ENCODE assay signal across 29 cellular contexts in genomic region chr3:53164911-53165310, GRCh38. TPM values are rescaled to one million over a fixed set of nuclear protein-coding genes. Genes with fewer than 3 reads are reported as not detected.
DNase-seq lines count a peak whose midpoint lies in the region; ATAC-seq, FAIRE-seq and TF ChIP-seq lines count a peak whose summit lies in the region.
"Had no signal": no experiment of that assay in that cellular context is flagged by ENCODE, and none has a peak within 500 bp of the region (broad histone marks: within the 10 kb centered on the region; RNA-seq: fewer than 3 reads in every experiment).

No MANE protein-coding gene starts in this region.

- no peak overlapping the region for H2BK12ac ChIP-seq in mesenchymal stem cell (ENCODE audit: low read length in 2 of 2)

- no peak overlapping the region for H3K4ac ChIP-seq in mesenchymal stem cell (ENCODE audit: low read depth in 1 of 2, low read length in 2 of 2)

- H3K4me1 ChIP-seq in GM12878 (ENCODE audit: control insufficient read depth, insufficient read depth, low read length) (peaks cover 71% of the 10 kb centered on the region), mesenchymal stem cell (ENCODE audit: control insufficient read depth, insufficient read depth, low read depth, low read length) (peaks cover 43% of the 10 kb centered on the region), kidney (ENCODE audit: control insufficient read depth in 1 of 2, insufficient read depth in 1 of 2, low read depth in 1 of 2, low read length in 2 of 2) (peaks cover 35 to 53% of the 10 kb centered on the region in 2 donors)

- H2AK5ac ChIP-seq in mesenchymal stem cell (ENCODE audit: low read length, severe bottlenecking) = no peak overlapping the region

- POLR2A ChIA-PET in GM12878 (lab: Charles Lee) = interaction anchor here (0.7 to 2.0 kb wide), 6 partner anchors 9 to 22 kb away, joined by 3 to 13 read pairs (median 3); no protein-coding TSS in a partner anchor

- TF ChIP-seq EP300 in GM12878 (IDR thresholded peaks at IDR 0.05; ENCODE audit: borderline replicate concordance in 1 of 2, control insufficient read depth in 1 of 2, low read depth in 2 of 2, low read length in 2 of 2) = no peak

- H3K9ac ChIP-seq in GM12878 (ENCODE audit: control insufficient read depth, insufficient read depth, low read length) (no peak overlapping the region), mesenchymal stem cell (ENCODE audit: low read length) (no peak overlapping the region), kidney (ENCODE audit: low read length in 2 of 2) (no peak overlapping the region)

- H3K36me3 ChIP-seq in GM12878 (ENCODE audit: control insufficient read depth in 2 of 2, insufficient read depth in 2 of 2, low read length in 1 of 2) = peaks cover 6 to 8% of the 10 kb centered on the region in 2 experiments
- H3K36me3 ChIP-seq in mesenchymal stem cell (ENCODE audit: control insufficient read depth in 1 of 2, insufficient read depth in 2 of 2, low read depth in 1 of 2, low read length in 2 of 2) = peaks cover 0 to 19% of the 10 kb centered on the region in 2 experiments
- peaks cover 0 to 3% of the 10 kb centered on the region in 2 donors for H3K36me3 ChIP-seq in kidney (ENCODE audit: control insufficient read depth in 1 of 2, insufficient read depth in 2 of 2, low read length in 2 of 2)
- H3K36me3 ChIP-seq: sigmoid colon, tibial nerve had no signal

- no peaks in the 10 kb centered on the region for H3K27me3 ChIP-seq in GM12878 (replicated peaks in 1 of 2; ENCODE audit: control insufficient read depth in 2 of 2, insufficient read depth in 2 of 2, low read length in 1 of 2)
- no peaks in the 10 kb centered on the region for H3K27me3 ChIP-seq in mesenchymal stem cell (ENCODE audit: control insufficient read depth in 1 of 2, insufficient read depth in 1 of 2, low read length in 2 of 2)
- H3K27me3 ChIP-seq: esophagus muscularis mucosa, sigmoid colon, tibial nerve had no signal

- no peaks in the 10 kb centered on the region for H3K9me3 Mint-ChIP-seq in activated T-cell treated with anti-CD3 and anti-CD28 coated beads, Interleukin-2, amount 50 U/mL, for 24 hours
- no peaks in the 10 kb centered on the region for H3K9me3 Mint-ChIP-seq in type B pancreatic cell
- H3K9me3 Mint-ChIP-seq: IgD-negative memory B cell; mesothelial cell of epicardium; natural killer cell treated with Interleukin-12 subunit alpha and Interleukin-12 subunit beta and Interleukin-15 and Interleukin-18, amount 100 ng/mL, for 72 hours; stimulated activated effector memory CD8-positive, alpha-beta T cell treated with anti-CD3 and anti-CD28 coated beads, Interleukin-12 subunit alpha, Interleukin-12 subunit beta, amount 100 ng/mL, for 72 hours; T-helper 1 cell treated with Interleukin-12 subunit alpha and Interleukin-12 subunit beta and Interleukin-4 antibody, amounts not matched to agents 30 μg/mL and 1 μg/mL, for 36 hours had no signal

- CTCF ChIA-PET in GM12878 (lab: Yijun Ruan, JAX) = interaction anchor here (0.6 to 11.6 kb wide), 6 partner anchors 26 to 344 kb away, joined by 3 to 125 read pairs (median 4); no protein-coding TSS in a partner anchor

- TF ChIP-seq RAD21 in GM12878 (IDR thresholded peaks at IDR 0.05; ENCODE audit: insufficient read depth, low read depth, low read length) = no peak

- no peak overlapping the region for H3K4me3 Mint-ChIP-seq in activated T-cell treated with anti-CD3 and anti-CD28 coated beads, Interleukin-2, amount 50 U/mL, for 24 hours
- H3K4me3 Mint-ChIP-seq in type B pancreatic cell = no peak overlapping the region
- H3K4me3 Mint-ChIP-seq: mesothelial cell of epicardium; natural killer cell treated with Interleukin-12 subunit alpha and Interleukin-12 subunit beta and Interleukin-15 and Interleukin-18, amount 100 ng/mL, for 72 hours; stimulated activated effector memory CD8-positive, alpha-beta T cell treated with anti-CD3 and anti-CD28 coated beads, Interleukin-12 subunit alpha, Interleukin-12 subunit beta, amount 100 ng/mL, for 72 hours; T-helper 1 cell treated with Interleukin-12 subunit alpha and Interleukin-12 subunit beta and Interleukin-4 antibody, amounts not matched to agents 30 μg/mL and 1 μg/mL, for 36 hours had no signal

- H3K9me3 ChIP-seq in GM12878 (replicated peaks; ENCODE audit: control insufficient read depth, insufficient read depth, low read length) = no peaks in the 10 kb centered on the region
- no peaks in the 10 kb centered on the region for H3K9me3 ChIP-seq in mesenchymal stem cell (ENCODE audit: control insufficient read depth, low read length)
- H3K9me3 ChIP-seq in kidney (ENCODE audit: control insufficient read depth in 1 of 2, low read length in 2 of 2) = no peaks in the 10 kb centered on the region
- H3K9me3 ChIP-seq: esophagus muscularis mucosa, sigmoid colon, tibial nerve had no signal

- DNase-seq in activated T-cell treated with anti-CD3 and anti-CD28 coated beads, Interleukin-2, amount 50 U/mL, for 24 hours = no peak
- no peak for DNase-seq in activated T-cell treated with anti-CD3 and anti-CD28 coated beads, Interleukin-2, amount 50 U/mL, for 1 hour
- DNase-seq in GM12878 (ENCODE audit: low read depth, low spot score) = no peak
- no peak for DNase-seq in mesenchymal stem cell
- DNase-seq in NCI-H187 treated with DMSO at 0.1 percent for 48 hours (lab: John Stamatoyannopoulos, UW) = no peak
- no peak for DNase-seq in kidney
- no peak for DNase-seq in type B pancreatic cell (ENCODE audit: extremely low spot score, unreplicated experiment)
- DNase-seq: activated CD8-positive, alpha-beta memory T cell treated with anti-CD3 and anti-CD28 coated beads, Interleukin-2, amount 50 U/mL, for 4 hours; activated gamma-delta T cell; amniotic stem cell; C1 segment of cervical spinal cord; central memory CD4-positive, alpha-beta T cell; left cardiac atrium; NCI-H1694; NCI-H2227 treated with DMSO at 0.1 percent for 48 hours; NCI-H82; PC-3; posterior cingulate gyrus; SIG-M5; sigmoid colon had no signal

- peak overlapping the region; percentile 43 for H4K91ac ChIP-seq in mesenchymal stem cell (ENCODE audit: low read length)

- peaks cover 99% of the 10 kb centered on the region for H3K79me2 ChIP-seq in GM12878 (ENCODE audit: control insufficient read depth, insufficient read depth, low read length)

- H2AFZ ChIP-seq in GM12878 (ENCODE audit: control insufficient read depth, low read depth, low read length) (no peak overlapping the region), mesenchymal stem cell (ENCODE audit: low read depth, low read length) (no peak overlapping the region)

- H3K4me2 ChIP-seq in GM12878 (ENCODE audit: control insufficient read depth, insufficient read depth) (peak overlapping the region; percentile 31), mesenchymal stem cell (ENCODE audit: low read length, poor library complexity, severe bottlenecking) (no peak overlapping the region)

- WGBS in GM12878 (ENCODE audit: insufficient coverage, insufficient replicate concordance, low lambda C conversion rate, missing lambda C conversion rate) = 56% methylated on average over 9 of the region's 9 CpGs
- WGBS in mesenchymal stem cell = 76% methylated on average over 9 of the region's 9 CpGs

- H4K8ac ChIP-seq in mesenchymal stem cell (ENCODE audit: low read length) = no peak overlapping the region

- no peak overlapping the region for H2BK120ac ChIP-seq in mesenchymal stem cell (ENCODE audit: low read depth, low read length)

- H4K20me1 ChIP-seq in GM12878 (ENCODE audit: control insufficient read depth, insufficient read depth) = peaks cover 17% of the 10 kb centered on the region

- H3K18ac ChIP-seq in mesenchymal stem cell (ENCODE audit: low read depth in 1 of 2, low read length in 2 of 2) = no peak overlapping the region

- TF ChIP-seq POLR2A in GM12878 (IDR thresholded peaks at IDR 0.05; ENCODE audit: low read depth, low read length) = no peak

- intact Hi-C loops in GM12878 (cut with micrococcal nuclease; ENCODE audit: unreplicated experiment) = loop anchor here (5.0 kb wide), 1 partner anchor 628 kb away; the partner anchor contains the start of gene UQCC5
- intact Hi-C loops in kidney (cut with DNase I) = no loop called here

- H3K4me1 Mint-ChIP-seq in activated T-cell treated with anti-CD3 and anti-CD28 coated beads, Interleukin-2, amount 50 U/mL, for 24 hours (ENCODE audit: low read depth) = peaks cover 43% of the 10 kb centered on the region
- peaks cover 40% of the 10 kb centered on the region for H3K4me1 Mint-ChIP-seq in type B pancreatic cell (ENCODE audit: unreplicated experiment)

- H3K27me3 Mint-ChIP-seq in activated T-cell treated with anti-CD3 and anti-CD28 coated beads, Interleukin-2, amount 50 U/mL, for 24 hours = peaks cover 4% of the 10 kb centered on the region
- H3K27me3 Mint-ChIP-seq in type B pancreatic cell = peaks cover 8% of the 10 kb centered on the region
- H3K27me3 Mint-ChIP-seq: IgD-negative memory B cell; natural killer cell treated with Interleukin-12 subunit alpha and Interleukin-12 subunit beta and Interleukin-15 and Interleukin-18, amount 100 ng/mL, for 72 hours had no signal

- FAIRE-seq in GM12878 (lab: Jason Lieb, UNC) = no peak
- FAIRE-seq in kidney (lab: Jason Lieb, UNC) = no peak
- FAIRE-seq: A204.1 had no signal

- H3K79me1 ChIP-seq in mesenchymal stem cell (replicated peaks; ENCODE audit: low read length, poor library complexity, severe bottlenecking) = peaks cover 23% of the 10 kb centered on the region

- ATAC-seq in GM12878 (no peak), GM19395 (IDR thresholded peaks at IDR 0.05; ENCODE audit: unreplicated experiment) (no peak)
- ATAC-seq: left cardiac atrium; natural killer cell treated with Interleukin-12 subunit alpha and Interleukin-12 subunit beta and Interleukin-15 and Interleukin-18, amount 100 ng/mL, for 72 hours; PC-3; stimulated activated effector memory CD8-positive, alpha-beta T cell treated with anti-CD3 and anti-CD28 coated beads, Interleukin-12 subunit alpha, Interleukin-12 subunit beta, amount 100 ng/mL, for 72 hours had no signal

- no peak overlapping the region for H2BK5ac ChIP-seq in mesenchymal stem cell (ENCODE audit: low read depth, low read length, poor library complexity, severe bottlenecking)

- in situ Hi-C loops in GM12878 (cut with MboI) = no loop called here

- SMC1A ChIA-PET in GM12878 (lab: Charles Lee; ENCODE audit: uncharacterized antibody, unreplicated experiment) = interaction anchor here (0.7 to 3.2 kb wide), 7 partner anchors 16 to 51 kb away, joined by 4 to 21 read pairs (median 5); no protein-coding TSS in a partner anchor

- H3K27ac ChIP-seq in GM12878 (ENCODE audit: control insufficient read depth, insufficient read depth) = peak overlapping the region; percentile 24
- H3K27ac ChIP-seq in mesenchymal stem cell (ENCODE audit: low read length, poor library complexity, severe bottlenecking) = no peak overlapping the region
- H3K27ac ChIP-seq in kidney (ENCODE audit: low read depth in 2 of 2, low read length in 2 of 2) = no peak overlapping the region
- H3K27ac ChIP-seq: sigmoid colon had no signal

- no peak overlapping the region for H3K23ac ChIP-seq in mesenchymal stem cell (ENCODE audit: low read length in 2 of 2)

- RAD21 ChIA-PET in GM12878 (lab: Charles Lee; ENCODE audit: unreplicated experiment) = interaction anchor here (1.0 to 2.2 kb wide), 3 partner anchors 16 to 56 kb away, joined by 5 to 9 read pairs (median 6); no protein-coding TSS in a partner anchor

- H3K14ac ChIP-seq in mesenchymal stem cell (ENCODE audit: low read length in 2 of 2) = no peak overlapping the region

- H3K4me3 ChIP-seq in GM12878 (peak overlapping the region; percentile 97; the same call in 1 of the 2 replicates), mesenchymal stem cell (ENCODE audit: insufficient read depth in 1 of 2, low read depth in 1 of 2, low read length in 2 of 2) (no peak overlapping the region), kidney (ENCODE audit: low read length in 2 of 2) (no peak overlapping the region)
- H3K4me3 ChIP-seq: esophagus muscularis mucosa, sigmoid colon, tibial nerve had no signal

- BruUV-seq in GM12878 (replicated peaks; lab: Mats Ljungman, UMichigan) = no TSS peak

- no peak overlapping the region for H2BK15ac ChIP-seq in mesenchymal stem cell (ENCODE audit: low read depth, poor library complexity, severe bottlenecking)

- TF ChIP-seq CTCF in GM12878 (IDR thresholded peaks at IDR 0.05 in 2 of 3, conservative IDR thresholded peaks at IDR 0.05 in 1 of 3; ENCODE audit: control insufficient read depth in 2 of 3, extremely low read depth in 1 of 3, insufficient read depth in 1 of 3, low read depth in 3 of 3, low read length in 3 of 3) (no peak), kidney (IDR thresholded peaks at IDR 0.05; ENCODE audit: borderline replicate concordance, extremely low read depth, insufficient read depth) (no peak), type B pancreatic cell (conservative IDR thresholded peaks at IDR 0.05) (no peak)

- no peaks in the 10 kb centered on the region for H3K36me3 Mint-ChIP-seq in activated T-cell treated with anti-CD3 and anti-CD28 coated beads, Interleukin-2, amount 50 U/mL, for 24 hours (ENCODE audit: low read depth)
- H3K36me3 Mint-ChIP-seq in type B pancreatic cell = no peaks in the 10 kb centered on the region
- H3K36me3 Mint-ChIP-seq: IgD-negative memory B cell; mesothelial cell of epicardium; natural killer cell treated with Interleukin-12 subunit alpha and Interleukin-12 subunit beta and Interleukin-15 and Interleukin-18, amount 100 ng/mL, for 72 hours had no signal

- peak overlapping the region; percentile 18 for H3K27ac Mint-ChIP-seq in activated T-cell treated with anti-CD3 and anti-CD28 coated beads, Interleukin-2, amount 50 U/mL, for 24 hours
- H3K27ac Mint-ChIP-seq in type B pancreatic cell = no peak overlapping the region
- H3K27ac Mint-ChIP-seq: mesothelial cell of epicardium; natural killer cell treated with Interleukin-12 subunit alpha and Interleukin-12 subunit beta and Interleukin-15 and Interleukin-18, amount 100 ng/mL, for 72 hours; stimulated activated effector memory CD8-positive, alpha-beta T cell treated with anti-CD3 and anti-CD28 coated beads, Interleukin-12 subunit alpha, Interleukin-12 subunit beta, amount 100 ng/mL, for 72 hours; T-helper 1 cell treated with Interleukin-12 subunit alpha and Interleukin-12 subunit beta and Interleukin-4 antibody, amounts not matched to agents 30 μg/mL and 1 μg/mL, for 36 hours had no signal

RNA-seq across cellular contexts. Expression of gene PRKCD, which starts 3.9 kb away (rescaled TPM):
- 13.2 and 14.9 TPM in 2 replicates for total RNA-seq in GM12878 (2013; cell fraction: nucleolus; rRNA removed)
- 12.5 and 17.3 TPM in 2 replicates for total RNA-seq in GM12878 (2014; rRNA removed)
- 28.0 TPM in 2 replicates for total RNA-seq in GM12878 (2014; rRNA removed; fragmentation: Illumina TruSeq; extraction: Trizol)
- total RNA-seq in GM12878 (2021) = 78.3 and 81.7 TPM in 2 replicates
- polyA plus RNA-seq in GM12878 (2011; ENCODE audit: low read depth) = 27.9 TPM
- polyA plus RNA-seq in GM12878 (2011; rRNA removed) = 69.0 and 114 TPM in 2 replicates
- polyA plus RNA-seq in GM12878 (2011; cell fraction: cytosol; rRNA removed) = 110 and 139 TPM in 2 replicates
- polyA plus RNA-seq in GM12878 (2011; cell fraction: nucleus; rRNA removed) = 155 and 176 TPM in 2 replicates
- polyA plus RNA-seq in GM12878 (2012) = 57.8 and 64.6 TPM in 2 replicates
- polyA plus RNA-seq in GM12878 (2014; fragmentation: Illumina TruSeq; extraction: Trizol) = 79.1 and 90.0 TPM in 2 replicates
- polyA plus RNA-seq in GM12878 (2014; fragmentation: Nextera tagmentation; extraction: Ambion mirVana) = 10 to 100 TPM; 13.2 to 22.1 TPM
- 85.7 and 90.7 TPM in 2 replicates for polyA plus RNA-seq in GM12878 (2014; rRNA removed)
- polyA plus RNA-seq in GM12878 (2016; fragmentation: Nextera tagmentation; extraction: Ambion mirVana) = 10 to 100 TPM; 10.0 to 56.8 TPM
- polyA minus RNA-seq in GM12878 (2011; rRNA and poly(A)+ RNA removed) = 123 and 129 TPM in 2 replicates
- polyA minus RNA-seq in GM12878 (2011; cell fraction: cytosol; rRNA and poly(A)+ RNA removed) = 34.2 and 36.8 TPM in 2 replicates
- 40.1 and 59.2 TPM in 2 replicates for polyA minus RNA-seq in GM12878 (2011; cell fraction: nucleus; rRNA and poly(A)+ RNA removed)
- polyA plus RNA-seq in mesenchymal stem cell (2013, experiment 1 of 2) = 16.8 TPM
- polyA plus RNA-seq in mesenchymal stem cell (2013, experiment 2 of 2) = 15.8 TPM
- total RNA-seq in kidney = 26.6 TPM
- polyA plus RNA-seq in kidney (ENCODE audit: insufficient read depth, low read depth, low replicate concordance) = 29.1 TPM
- total RNA-seq in type B pancreatic cell (ENCODE audit: low replicate concordance) = 24.0 and 37.4 TPM in 2 replicates

RNA-seq across cellular contexts. Expression of gene RFT1, which starts 34.7 kb away (rescaled TPM):
- 64.3 and 64.9 TPM in 2 replicates for total RNA-seq in GM12878 (2013; cell fraction: nucleolus; rRNA removed)
- total RNA-seq in GM12878 (2014; rRNA removed) = 27.5 and 31.1 TPM in 2 replicates
- total RNA-seq in GM12878 (2014; rRNA removed; fragmentation: Illumina TruSeq; extraction: Trizol) = 16.0 and 16.6 TPM in 2 replicates
- total RNA-seq in GM12878 (2021) = 40.3 and 41.3 TPM in 2 replicates
- polyA plus RNA-seq in GM12878 (2011; ENCODE audit: low read depth) = 8.9 TPM
- polyA plus RNA-seq in GM12878 (2011; rRNA removed) = 29.5 and 34.5 TPM in 2 replicates
- polyA plus RNA-seq in GM12878 (2011; cell fraction: cytosol; rRNA removed) = 27.7 and 30.4 TPM in 2 replicates
- polyA plus RNA-seq in GM12878 (2011; cell fraction: nucleus; rRNA removed) = 15.8 and 24.1 TPM in 2 replicates
- 16.6 and 24.6 TPM in 2 replicates for polyA plus RNA-seq in GM12878 (2012)
- polyA plus RNA-seq in GM12878 (2014; fragmentation: Illumina TruSeq; extraction: Trizol) = 33.3 and 34.5 TPM in 2 replicates
- polyA plus RNA-seq in GM12878 (2014; fragmentation: Nextera tagmentation; extraction: Ambion mirVana) = 10 to 100 TPM; 24.7 to 29.0 TPM
- 33.5 and 36.0 TPM in 2 replicates for polyA plus RNA-seq in GM12878 (2014; rRNA removed)
- polyA plus RNA-seq in GM12878 (2016; fragmentation: Nextera tagmentation; extraction: Ambion mirVana) = 10 to 100 TPM; 73.8 to 75.1 TPM
- polyA minus RNA-seq in GM12878 (2011; rRNA and poly(A)+ RNA removed) = 41.8 and 52.7 TPM in 2 replicates
- 11.5 and 13.1 TPM in 2 replicates for polyA minus RNA-seq in GM12878 (2011; cell fraction: cytosol; rRNA and poly(A)+ RNA removed)
- polyA minus RNA-seq in GM12878 (2011; cell fraction: nucleus; rRNA and poly(A)+ RNA removed) = 13.4 and 21.2 TPM in 2 replicates
- polyA plus RNA-seq in mesenchymal stem cell (2013, experiment 1 of 2) = 10.1 TPM
- 10.0 TPM for polyA plus RNA-seq in mesenchymal stem cell (2013, experiment 2 of 2)
- total RNA-seq in kidney = 22.8 TPM
- polyA plus RNA-seq in kidney (ENCODE audit: insufficient read depth, low read depth, low replicate concordance) = 14.7 TPM
- total RNA-seq in type B pancreatic cell (ENCODE audit: low replicate concordance) = 23.4 and 31.0 TPM in 2 replicates
